In the genomic region with DNA sequence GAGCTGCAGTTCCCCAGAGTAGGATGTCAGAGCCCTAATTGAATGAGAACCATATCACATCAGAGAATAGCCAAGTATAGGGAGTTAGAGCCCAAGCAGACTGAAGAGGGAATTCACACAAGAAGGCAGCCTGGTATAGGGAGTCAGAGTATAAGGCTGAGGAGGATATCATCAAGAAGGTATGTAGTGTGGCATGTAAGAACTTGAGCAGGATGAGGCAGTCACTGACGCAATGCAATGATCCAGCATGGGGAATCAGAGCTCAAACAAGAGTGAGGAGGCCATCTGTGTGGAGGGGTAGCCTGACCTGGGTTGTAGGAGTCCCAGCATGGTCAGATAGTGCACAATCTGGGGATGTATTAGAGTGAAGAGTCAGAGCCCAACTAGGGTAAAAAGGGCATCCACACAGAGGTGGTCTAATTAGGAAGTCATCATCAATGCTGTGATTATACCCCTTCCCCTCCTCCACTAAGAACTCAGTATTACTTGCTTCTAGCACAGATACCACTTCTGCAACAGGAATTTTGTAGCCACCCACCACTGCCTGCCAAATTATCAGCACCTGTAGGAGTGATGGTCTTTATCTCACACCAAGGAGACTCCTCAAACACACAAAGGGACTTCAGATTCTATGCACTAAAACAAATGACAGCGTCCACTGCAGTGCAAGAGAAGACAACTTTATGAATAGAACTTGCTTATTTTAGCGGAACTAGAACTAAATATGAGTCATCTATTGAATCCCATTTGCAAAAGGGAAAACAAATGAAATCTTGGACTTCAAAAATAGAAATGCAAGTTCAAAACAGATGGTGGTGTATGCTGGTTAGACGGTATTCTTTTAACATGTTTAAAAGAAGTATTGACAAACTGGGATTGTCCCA, we compare ENCODE assay signal across 11 cellular contexts.
DNase-seq lines count a peak whose midpoint lies in the region; ATAC-seq, FAIRE-seq and TF ChIP-seq lines count a peak whose summit lies in the region.
"Had no signal": no experiment of that assay in that cellular context is flagged by ENCODE, and none has a peak within 500 bp of the region (broad histone marks: within the 10 kb centered on the region; RNA-seq: fewer than 3 reads in every experiment).

No MANE protein-coding gene starts in this region.

- H3K27ac ChIP-seq in adrenal gland = no peak overlapping the region
- H3K27ac ChIP-seq: thoracic aorta had no signal

- no peak overlapping the region for H3K4me3 ChIP-seq in astrocyte of the spinal cord (ENCODE audit: low read depth, low read length)
- no peak overlapping the region for H3K4me3 ChIP-seq in adrenal gland
- H3K4me3 ChIP-seq: thoracic aorta had no signal

- intact Hi-C loops in adrenal gland (cut with DNase I) = no loop called here

- H3K36me3 Mint-ChIP-seq in type B pancreatic cell = peaks cover 12% of the 10 kb centered on the region

- peak; percentile 79 for FAIRE-seq in GM19239 (lab: Jason Lieb, UNC)

- H3K4me1 Mint-ChIP-seq in type B pancreatic cell (ENCODE audit: unreplicated experiment) = no peaks in the 10 kb centered on the region
- H3K4me1 Mint-ChIP-seq: activated naive CD8-positive, alpha-beta T cell treated with anti-CD3 and anti-CD28 coated beads, Interleukin-2, amount 10 ng/mL, durations not matched to agents 7 days and 5 days had no signal

- TF ChIP-seq CTCF in astrocyte of the spinal cord (IDR thresholded peaks at IDR 0.05; ENCODE audit: low read depth, low read length) = no peak
- no peak for TF ChIP-seq CTCF in type B pancreatic cell (conservative IDR thresholded peaks at IDR 0.05)
- TF ChIP-seq CTCF in adrenal gland (IDR thresholded peaks at IDR 0.05) = no peak

- in situ Hi-C loops in astrocyte of the spinal cord (cut with HindIII; ENCODE audit: low sequenced_read_pairs) = no loop called here

- ATAC-seq in HG03039 (IDR thresholded peaks at IDR 0.05; ENCODE audit: unreplicated experiment) = peak; percentile 72

- no peaks in the 10 kb centered on the region for H3K36me3 ChIP-seq in adrenal gland (replicated peaks in 1 of 2)
- H3K36me3 ChIP-seq: thoracic aorta had no signal

- H3K27me3 ChIP-seq in adrenal gland = no peaks in the 10 kb centered on the region

- no peak for TF ChIP-seq POLR2A in adrenal gland (IDR thresholded peaks at IDR 0.05)

- H3K9me3 ChIP-seq in adrenal gland (replicated peaks in 1 of 3) = no peaks in the 10 kb centered on the region
- H3K9me3 ChIP-seq: thoracic aorta had no signal

- H3K4me1 ChIP-seq in adrenal gland (replicated peaks in 1 of 2) = peaks cover 0 to 16% of the 10 kb centered on the region in 2 donors

- no peak overlapping the region for H3K4me3 Mint-ChIP-seq in type B pancreatic cell
- H3K4me3 Mint-ChIP-seq: activated naive CD8-positive, alpha-beta T cell treated with anti-CD3 and anti-CD28 coated beads, Interleukin-2, amount 10 ng/mL, durations not matched to agents 7 days and 5 days had no signal

- H3K27me3 Mint-ChIP-seq in type B pancreatic cell = no peaks in the 10 kb centered on the region
- H3K27me3 Mint-ChIP-seq: activated naive CD8-positive, alpha-beta T cell treated with anti-CD3 and anti-CD28 coated beads, Interleukin-2, amount 10 ng/mL, durations not matched to agents 7 days and 5 days had no signal

- 89 to 95% (median 93%) methylated on average over 4 of the region's 4 CpGs for WGBS in adrenal gland, 4 donors

- no peaks in the 10 kb centered on the region for H3K9me3 Mint-ChIP-seq in type B pancreatic cell
- H3K9me3 Mint-ChIP-seq: activated naive CD8-positive, alpha-beta T cell treated with anti-CD3 and anti-CD28 coated beads, Interleukin-2, amount 10 ng/mL, durations not matched to agents 7 days and 5 days had no signal

- peak overlapping the region; percentile 19 for H3K27ac Mint-ChIP-seq in type B pancreatic cell
- H3K27ac Mint-ChIP-seq: activated naive CD8-positive, alpha-beta T cell treated with anti-CD3 and anti-CD28 coated beads, Interleukin-2, amount 10 ng/mL, durations not matched to agents 7 days and 5 days had no signal

- DNase-seq in GM19239 (ENCODE audit: insufficient read length, low spot score) = no peak
- DNase-seq in astrocyte of the spinal cord (ENCODE audit: low read depth, low spot score) = peak; percentile 45
- DNase-seq in type B pancreatic cell (ENCODE audit: extremely low spot score, unreplicated experiment) = no peak
- no peak for DNase-seq in nucleus accumbens (lab: John Stamatoyannopoulos, UW)
- no peak for DNase-seq in adrenal gland
- no peak for DNase-seq in NCI-H128 (lab: John Stamatoyannopoulos, UW; ENCODE audit: unreplicated experiment)
- DNase-seq: activated naive CD8-positive, alpha-beta T cell treated with anti-CD3 and anti-CD28 coated beads, Interleukin-2, amount 10 ng/mL, durations not matched to agents 7 days and 5 days; NCI-H1092; T-helper 2 cell had no signal
